8 cellular contexts compared by ENCODE assay signal in the genomic region with DNA sequence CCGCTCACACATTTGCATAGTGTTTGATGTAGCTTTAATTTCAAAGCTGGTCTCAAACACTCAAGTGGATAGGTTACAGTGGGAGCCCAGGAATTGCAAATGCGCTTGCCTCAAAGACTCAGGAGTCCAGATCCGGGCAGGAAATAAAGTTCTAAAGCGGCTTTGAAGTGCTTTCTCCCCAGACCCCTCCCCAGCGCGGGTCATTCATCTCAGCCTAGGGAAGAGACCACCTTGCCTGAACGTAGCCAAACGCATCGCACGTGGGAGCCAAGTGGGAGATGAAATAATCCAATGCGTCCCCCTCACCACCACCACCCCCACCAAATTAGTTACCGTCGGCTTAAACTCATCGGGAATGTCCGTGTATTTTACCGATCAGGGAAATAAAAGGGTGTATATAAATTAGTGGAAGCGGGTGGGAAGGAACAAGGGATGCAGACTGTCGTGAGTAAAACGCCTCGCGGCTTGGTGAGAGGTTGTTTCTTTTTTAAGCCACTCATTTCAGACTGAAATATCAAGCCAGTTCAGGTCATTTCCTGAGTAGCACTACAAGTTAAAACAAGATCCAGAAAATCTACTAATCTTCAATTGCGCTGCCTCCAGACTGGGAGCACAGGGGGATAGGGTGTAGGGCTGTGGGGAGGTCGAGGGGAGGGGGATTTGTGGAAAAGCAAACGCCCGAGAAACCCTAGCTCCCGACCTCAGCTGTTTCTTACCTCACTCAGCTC.
A peak's percentile ranks its signal among the peaks of the same experiment; 100 is the strongest.
DNase-seq lines count a peak whose midpoint lies in the region; ATAC-seq and TF ChIP-seq lines count a peak whose summit lies in the region.

No MANE protein-coding gene starts in this region.

- H3K9me3 ChIP-seq in SK-N-MC (ENCODE audit: low read depth, low read length): no peaks in the 10 kb centered on the region

- H3K9me3 Mint-ChIP-seq in endothelial cell (ENCODE audit: unreplicated experiment) (no peaks in the 10 kb centered on the region), naive B cell (peaks cover 0 to 6% (median 0%) of the 10 kb centered on the region in 7 donors)

- H3K36me3 ChIP-seq in SK-N-MC (ENCODE audit: insufficient read depth, low read length): no peaks in the 10 kb centered on the region

- DNase-seq in NCI-H1694 treated with DMSO at 0.1 percent for 48 hours (lab: John Stamatoyannopoulos, UW): peak; percentile 24
- DNase-seq in NCI-H1694 (lab: John Stamatoyannopoulos, UW): no peak
- no peak for DNase-seq in SK-N-MC (ENCODE audit: low read depth, low spot score)
- DNase-seq in endothelial cell (ENCODE audit: low spot score): no peak
- DNase-seq in naive B cell: no peak
- no peak for DNase-seq in NCI-H1105 treated with DMSO at 0.1 percent for 48 hours (lab: John Stamatoyannopoulos, UW)
- no peak for DNase-seq in NCI-H2196 treated with DMSO at 0.1 percent for 48 hours (lab: John Stamatoyannopoulos, UW; ENCODE audit: unreplicated experiment)

- peak overlapping the region; percentile 86 for H3K4me3 ChIP-seq in SK-N-MC

- H3K4me1 Mint-ChIP-seq in endothelial cell (ENCODE audit: unreplicated experiment) (peaks cover 37% of the 10 kb centered on the region), naive B cell (peaks cover 10 to 24% (median 16%) of the 10 kb centered on the region in 3 donors)

- H3K4me3 Mint-ChIP-seq in endothelial cell (ENCODE audit: unreplicated experiment) (peak overlapping the region; percentile 97), naive B cell (peak overlapping the region; percentile 71 to 93 (median 90))

- TF ChIP-seq CTCF in endothelial cell (IDR thresholded peaks at IDR 0.05; ENCODE audit: unreplicated experiment): no peak

- H3K27me3 Mint-ChIP-seq in endothelial cell (ENCODE audit: unreplicated experiment): peaks cover 9% of the 10 kb centered on the region
- H3K27me3 Mint-ChIP-seq in naive B cell: peaks cover 78 to 83% (median 80%) of the 10 kb centered on the region in 3 donors

- H3K36me3 Mint-ChIP-seq in endothelial cell (ENCODE audit: low read depth, unreplicated experiment): peaks cover 4% of the 10 kb centered on the region
- peaks cover 0 to 21% of the 10 kb centered on the region in 2 donors for H3K36me3 Mint-ChIP-seq in naive B cell

- H3K27ac Mint-ChIP-seq in endothelial cell (ENCODE audit: unreplicated experiment) (peak overlapping the region; percentile 43), naive B cell (no peak overlapping the region)

- H3K9ac ChIP-seq in SK-N-MC (ENCODE audit: insufficient read length): peak overlapping the region; percentile 67

- ATAC-seq in HG02642 (IDR thresholded peaks at IDR 0.05; ENCODE audit: poor library complexity, unreplicated experiment) (peak; percentile 17), naive B cell (ENCODE audit: low read depth in 2 of 2) (peak in 1 of 2 donors; percentile 16)

- no peak overlapping the region for H3K27ac ChIP-seq in SK-N-MC
